ENCODE assay signal across 24 cellular contexts in the genomic region with DNA sequence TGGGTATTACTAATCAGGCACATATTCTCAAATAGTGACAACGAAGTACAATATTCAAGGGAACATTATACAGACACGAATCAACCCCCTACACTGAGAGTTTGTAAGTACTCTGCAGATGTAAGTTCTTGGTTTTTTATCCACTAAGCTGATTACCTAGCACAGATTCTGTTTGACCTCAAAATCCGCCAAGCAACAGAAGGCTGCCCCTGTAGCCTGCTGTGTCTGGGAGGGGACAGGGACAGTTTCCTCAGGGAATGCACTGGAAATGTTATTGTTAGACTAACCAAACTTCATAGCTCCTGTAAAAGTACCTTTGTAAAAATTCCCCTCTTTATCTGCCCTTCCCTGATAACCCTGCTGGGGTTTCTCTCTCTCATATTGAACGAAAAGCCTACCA.
"Had no signal": no experiment of that assay in that cellular context is flagged by ENCODE, and none has a peak within 500 bp of the region (broad histone marks: within the 10 kb centered on the region; RNA-seq: fewer than 3 reads in every experiment).

No MANE protein-coding gene starts in this region.

- H3K9ac ChIP-seq: parathyroid adenoma had no signal

- H2AFZ ChIP-seq: parathyroid adenoma had no signal

- H3K36me3 ChIP-seq: colonic mucosa, esophagus squamous epithelium, left ventricle myocardium inferior, lower lobe of right lung, right lobe of liver, spleen, tibial nerve had no signal

- H3K27ac ChIP-seq: colonic mucosa, esophagus squamous epithelium, left ventricle myocardium inferior, lower lobe of right lung, parathyroid adenoma, psoas muscle, right lobe of liver, spleen, testis, tibial nerve had no signal

- H3K79me2 ChIP-seq: parathyroid adenoma had no signal

- H3K36me3 Mint-ChIP-seq: immature natural killer cell; memory B cell; naive B cell; stimulated activated naive B cell treated with anti-CD40 and anti-IgM and Interleukin-4, amounts not matched to agents 10 μg/mL and 1 μg/mL and 100 μg/mL, for 72 hours had no signal

- H3K9me3 ChIP-seq: colonic mucosa, esophagus squamous epithelium, left ventricle myocardium inferior, lower lobe of right lung, psoas muscle, right lobe of liver, spleen, testis, tibial nerve had no signal

- DNase-seq: colonic mucosa; dermis blood vessel endothelial cell; esophagus squamous epithelium; foreskin fibroblast; immature natural killer cell; left cardiac atrium; left ventricle myocardium inferior; lower lobe of right lung; midbrain; naive B cell; psoas muscle; retina; spleen; stimulated activated CD4-positive, alpha-beta T cell treated with anti-CD3 and anti-CD28 coated beads, Interleukin-15, amount 100 ng/mL, for 24 hours; stimulated activated CD4-positive, alpha-beta T cell treated with anti-CD3 and anti-CD28 coated beads, Interleukin-1b, Interleukin-23, amount 100 ng/mL, for 48 hours; stimulated activated CD4-positive, alpha-beta T cell treated with anti-CD3 and anti-CD28 coated beads, Interleukin-4, amount 100 ng/mL, for 24 hours; stimulated activated naive B cell treated with anti-CD40 and anti-IgM and Interleukin-4, amounts not matched to agents 10 μg/mL and 1 μg/mL and 100 μg/mL, for 72 hours; stimulated activated naive CD8-positive, alpha-beta T cell treated with anti-CD3 and anti-CD28 coated beads, Interleukin-15, amount 100 ng/mL, for 72 hours; testis had no signal

- H3K9me3 Mint-ChIP-seq: immature natural killer cell; memory B cell; naive B cell; nephron; stimulated activated naive B cell treated with anti-CD40 and anti-IgM and Interleukin-4, amounts not matched to agents 10 μg/mL and 1 μg/mL and 100 μg/mL, for 72 hours; stimulated activated naive CD8-positive, alpha-beta T cell treated with anti-CD3 and anti-CD28 coated beads, Interleukin-15, amount 100 ng/mL, for 72 hours had no signal

- H3K4me3 ChIP-seq: colonic mucosa, esophagus squamous epithelium, left ventricle myocardium inferior, lower lobe of right lung, psoas muscle, right lobe of liver, spleen, testis, tibial nerve had no signal

- H3K4me1 Mint-ChIP-seq: immature natural killer cell; memory B cell; naive B cell; nephron; stimulated activated naive B cell treated with anti-CD40 and anti-IgM and Interleukin-4, amounts not matched to agents 10 μg/mL and 1 μg/mL and 100 μg/mL, for 72 hours; stimulated activated naive CD8-positive, alpha-beta T cell treated with anti-CD3 and anti-CD28 coated beads, Interleukin-15, amount 100 ng/mL, for 72 hours had no signal

- H3K4me1 ChIP-seq: colonic mucosa, esophagus squamous epithelium, lower lobe of right lung, parathyroid adenoma, psoas muscle, right lobe of liver, spleen, testis, tibial nerve had no signal

- H3K4me3 Mint-ChIP-seq: immature natural killer cell; memory B cell; naive B cell; nephron; stimulated activated naive B cell treated with anti-CD40 and anti-IgM and Interleukin-4, amounts not matched to agents 10 μg/mL and 1 μg/mL and 100 μg/mL, for 72 hours; stimulated activated naive CD8-positive, alpha-beta T cell treated with anti-CD3 and anti-CD28 coated beads, Interleukin-15, amount 100 ng/mL, for 72 hours had no signal

- H3K27ac Mint-ChIP-seq: immature natural killer cell; memory B cell; naive B cell; nephron; stimulated activated naive B cell treated with anti-CD40 and anti-IgM and Interleukin-4, amounts not matched to agents 10 μg/mL and 1 μg/mL and 100 μg/mL, for 72 hours; stimulated activated naive CD8-positive, alpha-beta T cell treated with anti-CD3 and anti-CD28 coated beads, Interleukin-15, amount 100 ng/mL, for 72 hours had no signal

- H3K27me3 ChIP-seq: colonic mucosa, right lobe of liver, testis, tibial nerve had no signal
